ENCODE assay signal across 14 cellular contexts in the genomic region with DNA sequence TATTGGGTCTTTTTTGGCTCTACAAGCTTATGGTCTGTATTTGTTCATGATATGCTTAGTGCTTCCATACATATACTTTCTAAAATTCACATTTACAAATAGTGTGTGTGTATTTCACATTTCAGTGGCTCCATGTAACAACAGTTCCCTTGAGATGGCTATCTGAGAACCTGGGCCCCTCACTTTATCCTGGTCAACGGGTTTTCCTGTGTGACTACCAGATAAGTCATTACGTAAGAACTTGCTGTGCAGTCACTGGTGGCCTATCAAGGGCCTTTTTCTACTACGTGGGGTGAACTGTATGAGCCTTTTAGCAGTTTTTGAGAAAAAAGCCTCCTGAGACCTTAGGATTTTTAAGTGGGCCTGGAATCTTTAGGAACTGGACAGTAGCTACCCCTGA. TPM values are rescaled to one million over a fixed set of nuclear protein-coding genes. Genes with fewer than 3 reads are reported as not detected.
DNase-seq lines count a peak whose midpoint lies in the region; ATAC-seq, FAIRE-seq and TF ChIP-seq lines count a peak whose summit lies in the region.
"Had no signal": no experiment of that assay in that cellular context is flagged by ENCODE, and none has a peak within 500 bp of the region (broad histone marks: within the 10 kb centered on the region; RNA-seq: fewer than 3 reads in every experiment).

No MANE protein-coding gene starts in this region.

- DNase-seq in Caco-2 (peak; percentile 57 to 61), IMR-90 (peak; percentile 57), astrocyte (ENCODE audit: low read depth) (peak; percentile 32), naive B cell (no peak), HuH-7 (ENCODE audit: low spot score) (no peak), WTC11 (ENCODE audit: low spot score) (no peak)
- DNase-seq in CD4-positive, alpha-beta memory T cell: no peak
- DNase-seq: adrenal gland; CD8-positive, alpha-beta T cell; effector memory CD4-positive, alpha-beta T cell; stimulated activated CD4-positive, alpha-beta T cell treated with anti-CD3 and anti-CD28 coated beads, Interleukin-2, amount 100 ng/mL, for 48 hours; stomach had no signal

- FAIRE-seq in astrocyte (lab: Jason Lieb, UNC): no peak

- no peak for TF ChIP-seq POLR2A in IMR-90 (IDR thresholded peaks at IDR 0.05; ENCODE audit: low read depth, low read length)

- H4K91ac ChIP-seq in IMR-90 (ENCODE audit: insufficient read depth, low read depth, low read length): no peak overlapping the region

- CTCF ChIA-PET in Caco-2 (lab: Charles Lee): no interaction called here
- CTCF ChIA-PET in IMR-90 (lab: Yijun Ruan, JAX): no interaction called here
- CTCF ChIA-PET in CD4-positive, alpha-beta memory T cell (lab: Charles Lee; ENCODE audit: partially characterized antibody): no interaction called here
- CTCF ChIA-PET in WTC11 (lab: Charles Lee): interaction anchor here (0.9 kb wide), 1 partner anchor 42 kb away, joined by 3 read pairs; no protein-coding TSS in a partner anchor

- peak overlapping the region; percentile 43; the same call in 1 of the 2 replicates for H3K4ac ChIP-seq in IMR-90 (ENCODE audit: low read depth, low read length)

- H3K9me3 ChIP-seq in Caco-2: no peaks in the 10 kb centered on the region
- H3K9me3 ChIP-seq in IMR-90 (ENCODE audit: control insufficient read depth, insufficient read depth, low read length): no peaks in the 10 kb centered on the region
- no peaks in the 10 kb centered on the region for H3K9me3 ChIP-seq in astrocyte (ENCODE audit: insufficient read depth, low read depth, low read length)
- H3K9me3 ChIP-seq in CD4-positive, alpha-beta memory T cell (ENCODE audit: control insufficient read depth in 1 of 2, low read length in 2 of 2): no peaks in the 10 kb centered on the region
- H3K9me3 ChIP-seq: adrenal gland, stomach had no signal

- H3K27me3 Mint-ChIP-seq in Caco-2 (ENCODE audit: insufficient read depth, unreplicated experiment): no peaks in the 10 kb centered on the region
- no peaks in the 10 kb centered on the region for H3K27me3 Mint-ChIP-seq in astrocyte (ENCODE audit: low read depth, unreplicated experiment)
- H3K27me3 Mint-ChIP-seq in naive B cell: no peaks in the 10 kb centered on the region
- no peaks in the 10 kb centered on the region for H3K27me3 Mint-ChIP-seq in CD4-positive, alpha-beta memory T cell
- H3K27me3 Mint-ChIP-seq in WTC11 (ENCODE audit: low read depth): no peaks in the 10 kb centered on the region; the same call in 1 of the 2 replicates

- H3K4me2 ChIP-seq in IMR-90 (ENCODE audit: low read depth, low read length): no peak overlapping the region; the same call in 1 of the 2 replicates
- H3K4me2 ChIP-seq in astrocyte (ENCODE audit: low read length): peak overlapping the region; percentile 2

- H3K27ac ChIP-seq in IMR-90 (ENCODE audit: insufficient read depth, low read length) (no peak overlapping the region), astrocyte (ENCODE audit: low read depth, low read length) (no peak overlapping the region)
- no peak overlapping the region for H3K27ac ChIP-seq in CD4-positive, alpha-beta memory T cell (ENCODE audit: low read depth, low read length)
- H3K27ac ChIP-seq: parathyroid adenoma had no signal

- no peak for ATAC-seq in IMR-90 (ENCODE audit: low read depth)
- ATAC-seq in naive B cell (ENCODE audit: low read depth in 2 of 2): no peak
- ATAC-seq in HG02973 (IDR thresholded peaks at IDR 0.05; ENCODE audit: unreplicated experiment): no peak
- ATAC-seq in WTC11: no peak
- ATAC-seq: CD8-positive, alpha-beta T cell had no signal

- H3K9me1 ChIP-seq in IMR-90 (ENCODE audit: insufficient read depth, low read length): peaks cover 11% of the 10 kb centered on the region

- H4K20me1 ChIP-seq in IMR-90 (ENCODE audit: insufficient read depth, low read length) (no peaks in the 10 kb centered on the region; the same call in 1 of the 2 replicates), astrocyte (ENCODE audit: insufficient read depth, low read length) (peaks cover 6% of the 10 kb centered on the region)

- no peaks in the 10 kb centered on the region for H3K27me3 ChIP-seq in Caco-2 (replicated peaks; ENCODE audit: control insufficient read depth, insufficient read depth, low read length)
- H3K27me3 ChIP-seq in IMR-90 (ENCODE audit: control insufficient read depth, insufficient read depth, low read length): no peaks in the 10 kb centered on the region
- no peaks in the 10 kb centered on the region for H3K27me3 ChIP-seq in astrocyte (ENCODE audit: insufficient read depth, low read length)
- H3K27me3 ChIP-seq in CD4-positive, alpha-beta memory T cell (ENCODE audit: insufficient read depth, low read length): no peaks in the 10 kb centered on the region
- H3K27me3 ChIP-seq: adrenal gland, stomach had no signal

- H3K4me1 ChIP-seq in Caco-2: peaks cover 47% of the 10 kb centered on the region
- peaks cover 25% of the 10 kb centered on the region for H3K4me1 ChIP-seq in IMR-90 (ENCODE audit: control insufficient read depth, insufficient read depth, low read length)
- peaks cover 23% of the 10 kb centered on the region for H3K4me1 ChIP-seq in astrocyte (ENCODE audit: insufficient read depth, low read length)
- H3K4me1 ChIP-seq in CD4-positive, alpha-beta memory T cell (ENCODE audit: insufficient read depth, low read length): no peaks in the 10 kb centered on the region

- POLR2A ChIA-PET in Caco-2 (lab: Charles Lee): no interaction called here
- POLR2A ChIA-PET in IMR-90 (lab: Charles Lee; ENCODE audit: unreplicated experiment): no interaction called here
- POLR2A ChIA-PET in CD4-positive, alpha-beta memory T cell (lab: Charles Lee; ENCODE audit: partially characterized antibody): interaction anchor here (1.0 kb wide), 1 partner anchor 10 kb away, joined by 3 read pairs; no protein-coding TSS in a partner anchor
- POLR2A ChIA-PET in WTC11 (lab: Charles Lee): no interaction called here

- peak overlapping the region; percentile 17 to 56; a peak in 2 of 4 replicates for H4K8ac ChIP-seq in IMR-90 (ENCODE audit: low read depth in 2 of 2, low read length in 2 of 2)

- H3K4me1 Mint-ChIP-seq in Caco-2 (ENCODE audit: low read depth, unreplicated experiment) (peaks cover 32% of the 10 kb centered on the region), astrocyte (ENCODE audit: low read depth, unreplicated experiment) (peaks cover 23% of the 10 kb centered on the region), naive B cell (peaks cover 66 to 94% (median 94%) of the 10 kb centered on the region in 3 donors), WTC11 (peaks cover 23% of the 10 kb centered on the region)
- H3K4me1 Mint-ChIP-seq in CD4-positive, alpha-beta memory T cell: peaks cover 26 to 56% (median 36%) of the 10 kb centered on the region in 4 donors

- H3K36me3 Mint-ChIP-seq in Caco-2 (ENCODE audit: insufficient read depth, unreplicated experiment): peaks cover 6% of the 10 kb centered on the region
- H3K36me3 Mint-ChIP-seq in astrocyte (ENCODE audit: low read depth, unreplicated experiment): no peaks in the 10 kb centered on the region
- H3K36me3 Mint-ChIP-seq in naive B cell: peaks cover 13 to 16% of the 10 kb centered on the region in 2 donors
- peaks cover 1 to 17% of the 10 kb centered on the region in 2 donors for H3K36me3 Mint-ChIP-seq in CD4-positive, alpha-beta memory T cell
- H3K36me3 Mint-ChIP-seq in WTC11: peaks cover 3% of the 10 kb centered on the region; the same call in 1 of the 2 replicates

- no peak overlapping the region; the same call in none of the 2 replicates for H4K5ac ChIP-seq in IMR-90 (ENCODE audit: low read depth, low read length)

- peaks cover 100% of the 10 kb centered on the region for H3K79me2 ChIP-seq in astrocyte (ENCODE audit: insufficient read depth, low read length)

- no peaks in the 10 kb centered on the region for H3K36me3 ChIP-seq in Caco-2 (ENCODE audit: control insufficient read depth, insufficient read depth, low read length)
- H3K36me3 ChIP-seq in IMR-90 (ENCODE audit: control insufficient read depth, insufficient read depth, low read length): no peaks in the 10 kb centered on the region
- H3K36me3 ChIP-seq in astrocyte (ENCODE audit: insufficient read depth, low read length): no peaks in the 10 kb centered on the region
- no peaks in the 10 kb centered on the region for H3K36me3 ChIP-seq in CD4-positive, alpha-beta memory T cell (ENCODE audit: insufficient read depth, low read length)
- H3K36me3 ChIP-seq: adrenal gland, stomach had no signal

- H3K18ac ChIP-seq in IMR-90 (ENCODE audit: low read depth, low read length): peak overlapping the region; percentile 11; the same call in 1 of the 2 replicates

- TF ChIP-seq CTCF in Caco-2 (IDR thresholded peaks at IDR 0.05; ENCODE audit: insufficient read depth in 1 of 2, low read depth in 1 of 2, low read length in 1 of 2, severe bottlenecking in 1 of 2, unreplicated experiment in 1 of 2) (no peak), IMR-90 (conservative IDR thresholded peaks at IDR 0.05; ENCODE audit: low read depth, low read length) (no peak), astrocyte (IDR thresholded peaks at IDR 0.05; ENCODE audit: insufficient read depth, low read depth, low read length) (no peak), WTC11 (IDR thresholded peaks at IDR 0.05) (no peak)

- intact Hi-C loops in Caco-2 (cut with micrococcal nuclease; ENCODE audit: unreplicated experiment): no loop called here
- intact Hi-C loops in IMR-90 (cut with micrococcal nuclease): no loop called here
- intact Hi-C loops in CD4-positive, alpha-beta memory T cell (cut with micrococcal nuclease): no loop called here

- dilution Hi-C loops in IMR-90 (cut with HindIII; ENCODE audit: low sequenced_read_pairs, unreplicated experiment): no loop called here

- H3K79me1 ChIP-seq in IMR-90 (ENCODE audit: low read depth in 1 of 2, low read length in 2 of 2): peaks cover 31 to 77% of the 10 kb centered on the region in 2 experiments

- BruUV-seq in Caco-2 (replicated peaks; lab: Mats Ljungman, UMichigan): no TSS peak
- BruUV-seq in IMR-90 (replicated peaks; lab: Mats Ljungman, UMichigan): no TSS peak

- H2BK120ac ChIP-seq in IMR-90 (ENCODE audit: low read depth, low read length): no peak overlapping the region

- H2AFZ ChIP-seq in IMR-90 (replicated peaks; ENCODE audit: low read length, poor library complexity) (no peak overlapping the region), astrocyte (ENCODE audit: low read depth, low read length) (no peak overlapping the region)
- H2AFZ ChIP-seq: parathyroid adenoma had no signal

- no peak overlapping the region for H2AK9ac ChIP-seq in IMR-90 (replicated peaks; ENCODE audit: low read depth, low read length, poor library complexity)

- H3K4me3 ChIP-seq in Caco-2 (ENCODE audit: low read depth, low read length) (no peak overlapping the region), IMR-90 (ENCODE audit: insufficient read depth, low read depth, low read length) (no peak overlapping the region), astrocyte (ENCODE audit: insufficient read depth, low read depth, low read length) (no peak overlapping the region)
- H3K4me3 ChIP-seq in CD4-positive, alpha-beta memory T cell (ENCODE audit: low read length in 2 of 2): no peak overlapping the region
- H3K4me3 ChIP-seq: adrenal gland, stomach had no signal

- WGBS in IMR-90 (ENCODE audit: extremely low coverage in 2 of 2, insufficient read length in 1 of 2), 2 experiments: 65% methylated on average over 2 of the region's 3 CpGs; no CpG with 5 or more reads in 1 of the 2 experiments

- H2BK15ac ChIP-seq in IMR-90 (ENCODE audit: low read depth, low read length): 0 out of 3 replicates have a peak overlapping the region, but pooled peaks have one; percentile 33

- H3K9me3 Mint-ChIP-seq in Caco-2 (ENCODE audit: unreplicated experiment) (no peaks in the 10 kb centered on the region), astrocyte (ENCODE audit: unreplicated experiment) (no peaks in the 10 kb centered on the region), naive B cell (peaks cover 5 to 15% (median 7%) of the 10 kb centered on the region in 7 donors), WTC11 (peaks cover 5% of the 10 kb centered on the region; the same call in 1 of the 2 replicates)
- H3K9me3 Mint-ChIP-seq in CD4-positive, alpha-beta memory T cell: peaks cover 0 to 6% (median 0%) of the 10 kb centered on the region in 8 donors

- H3K9ac ChIP-seq in IMR-90 (ENCODE audit: low read depth, low read length): no peak overlapping the region
- H3K9ac ChIP-seq in astrocyte (ENCODE audit: low read length): no peak overlapping the region
- H3K9ac ChIP-seq: parathyroid adenoma had no signal

- peak overlapping the region; percentile 22; the same call in 1 of the 2 replicates for H3K14ac ChIP-seq in IMR-90 (replicated peaks; ENCODE audit: low read depth, low read length)

- peak overlapping the region; percentile 64 for H2BK5ac ChIP-seq in IMR-90 (ENCODE audit: low read depth, low read length, poor library complexity, severe bottlenecking)

- in situ Hi-C loops in IMR-90 (cut with MboI; ENCODE audit: low sequenced_read_pairs): no loop called here

- no peak overlapping the region for H3K56ac ChIP-seq in IMR-90 (ENCODE audit: extremely low read depth, insufficient read depth, low read length)

- peak overlapping the region; percentile 15; the same call in 1 of the 2 replicates for H2BK20ac ChIP-seq in IMR-90 (ENCODE audit: low read depth, low read length)

- H2AK5ac ChIP-seq in IMR-90 (ENCODE audit: low read depth, low read length): no peak overlapping the region

- peak overlapping the region; percentile 38; the same call in 1 of the 2 replicates for H3K23ac ChIP-seq in IMR-90 (ENCODE audit: low read depth, low read length)

- H3K27ac Mint-ChIP-seq in Caco-2 (ENCODE audit: unreplicated experiment) (no peak overlapping the region), astrocyte (ENCODE audit: unreplicated experiment) (no peak overlapping the region), naive B cell (peak overlapping the region; percentile 91 to 100 (median 98)), WTC11 (no peak overlapping the region)
- no peak overlapping the region for H3K27ac Mint-ChIP-seq in CD4-positive, alpha-beta memory T cell
- H3K27ac Mint-ChIP-seq: CD8-positive, alpha-beta T cell had no signal

- no peak overlapping the region for H3K4me3 Mint-ChIP-seq in Caco-2 (ENCODE audit: unreplicated experiment)
- H3K4me3 Mint-ChIP-seq in astrocyte (ENCODE audit: unreplicated experiment): no peak overlapping the region
- H3K4me3 Mint-ChIP-seq in naive B cell: peak overlapping the region; percentile 64 to 93 (median 82)
- H3K4me3 Mint-ChIP-seq in CD4-positive, alpha-beta memory T cell: no peak overlapping the region
- no peak overlapping the region for H3K4me3 Mint-ChIP-seq in WTC11
- H3K4me3 Mint-ChIP-seq: CD8-positive, alpha-beta T cell had no signal

- no peak for TF ChIP-seq RAD21 in IMR-90 (IDR thresholded peaks at IDR 0.05; ENCODE audit: low read length)

RNA-seq across cellular contexts. Expression of gene SIPA1L1, which starts 41.1 kb away (rescaled TPM):
- 75.0 and 77.8 TPM in 2 replicates for total RNA-seq in Caco-2 (2022)
- 21.5 and 24.7 TPM in 2 replicates for total RNA-seq in IMR-90 (2012; rRNA removed)
- 23.9 and 24.5 TPM in 2 replicates for polyA plus RNA-seq in IMR-90 (2012; rRNA removed)
- polyA plus RNA-seq in IMR-90 (2012; cell fraction: cytosol; rRNA removed): 12.9 and 17.5 TPM in 2 replicates
- 67.8 and 91.1 TPM in 2 replicates for polyA plus RNA-seq in IMR-90 (2012; cell fraction: nucleus; rRNA removed; ENCODE audit: low replicate concordance)
- 31.3 and 32.8 TPM in 2 replicates for total RNA-seq in astrocyte
- polyA plus RNA-seq in naive B cell (ENCODE audit: low read depth in 6 of 6): 100 to 1,000 TPM in 1 of 6 donors, 10 to 100 TPM in 4, 1 to 10 TPM in 1; 8.3 to 106 (median 65.8) TPM
- 10 to 100 TPM; 39.9 to 41.0 TPM for total RNA-seq in CD4-positive, alpha-beta memory T cell
- 10 to 100 TPM in 1 of 2 donors, 1 to 10 TPM in 1; 4.9 to 23.6 TPM for polyA plus RNA-seq in CD4-positive, alpha-beta memory T cell
- 68.3 to 76.6 TPM (median 71.0 TPM) in 3 replicates for total RNA-seq in WTC11 (2021)

Comparison
In these comparisons a context has a peak if more than half of its experiments do, and no peak if none do; other contexts are left out.
1. DNase-seq: peak in Caco-2 (2 of 2), IMR-90 (single experiment) and astrocyte (single experiment); none in naive B cell (single experiment), HuH-7 (single experiment), CD4-positive, alpha-beta memory T cell (0 of 5) and WTC11 (single experiment).
2. H3K27ac Mint-ChIP-seq: peak in naive B cell (6 of 6); none in Caco-2 (single experiment), astrocyte (single experiment), CD4-positive, alpha-beta memory T cell (0 of 7) and WTC11 (single experiment).
3. H3K4me3 Mint-ChIP-seq: peak in naive B cell (8 of 8); none in Caco-2 (single experiment), astrocyte (single experiment), CD4-positive, alpha-beta memory T cell (0 of 8) and WTC11 (single experiment).